Comparison of ENCODE assay signal across 1 cellular context in genomic region chr2:74454654-74455511, GRCh38.
TF ChIP-seq lines count a peak whose summit lies in the region.

Gene INO80B (plus strand): TSS chr2:74455087. CDS start chr2:74455117, 30 bp downstream.

TF ChIP-seq in HepG2, 621 proteins besides CTCF, POLR2A, EP300 and RAD21 (continued from another document and continues in another):
- TF ChIP-seq HBP1 (CRISPR knock-in tag; IDR thresholded peaks at IDR 0.05; ENCODE audit: low read depth): peak; percentile 98
- no peak; the same call in none of the 2 replicates for TF ChIP-seq ZFP41 (CRISPR knock-in tag; IDR thresholded peaks at IDR 0.05; ENCODE audit: borderline replicate concordance)
- no peak for TF ChIP-seq REL (CRISPR knock-in tag; conservative IDR thresholded peaks at IDR 0.05)
- TF ChIP-seq GTF3A (CRISPR knock-in tag; conservative IDR thresholded peaks at IDR 0.05): peak; percentile 85; the same call in 1 of the 2 replicates
- peak; percentile 79 for TF ChIP-seq ZMAT3 (CRISPR knock-in tag; conservative IDR thresholded peaks at IDR 0.05)
- TF ChIP-seq, protein P1, sequence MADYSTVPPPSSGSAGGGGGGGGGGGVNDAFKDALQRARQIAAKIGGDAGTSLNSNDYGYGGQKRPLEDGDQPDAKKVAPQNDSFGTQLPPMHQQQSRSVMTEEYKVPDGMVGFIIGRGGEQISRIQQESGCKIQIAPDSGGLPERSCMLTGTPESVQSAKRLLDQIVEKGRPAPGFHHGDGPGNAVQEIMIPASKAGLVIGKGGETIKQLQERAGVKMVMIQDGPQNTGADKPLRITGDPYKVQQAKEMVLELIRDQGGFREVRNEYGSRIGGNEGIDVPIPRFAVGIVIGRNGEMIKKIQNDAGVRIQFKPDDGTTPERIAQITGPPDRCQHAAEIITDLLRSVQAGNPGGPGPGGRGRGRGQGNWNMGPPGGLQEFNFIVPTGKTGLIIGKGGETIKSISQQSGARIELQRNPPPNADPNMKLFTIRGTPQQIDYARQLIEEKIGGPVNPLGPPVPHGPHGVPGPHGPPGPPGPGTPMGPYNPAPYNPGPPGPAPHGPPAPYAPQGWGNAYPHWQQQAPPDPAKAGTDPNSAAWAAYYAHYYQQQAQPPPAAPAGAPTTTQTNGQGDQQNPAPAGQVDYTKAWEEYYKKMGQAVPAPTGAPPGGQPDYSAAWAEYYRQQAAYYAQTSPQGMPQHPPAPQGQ (CRISPR knock-in tag; IDR thresholded peaks at IDR 0.05; ENCODE audit: borderline replicate concordance): peak; percentile 97; the same call in 1 of the 2 replicates
- peak; percentile 39 for TF ChIP-seq SRSF1 (optimal IDR thresholded peaks at IDR 0.05; ENCODE audit: low read depth, low read length)
- no peak for TF ChIP-seq ZBTB1 (CRISPR knock-in tag; IDR thresholded peaks at IDR 0.05; ENCODE audit: borderline replicate concordance)
- TF ChIP-seq SMARCC2 (IDR thresholded peaks at IDR 0.05): no peak
- peak; percentile 80 for TF ChIP-seq PPARG (CRISPR knock-in tag; conservative IDR thresholded peaks at IDR 0.05)
- TF ChIP-seq, protein P2, sequence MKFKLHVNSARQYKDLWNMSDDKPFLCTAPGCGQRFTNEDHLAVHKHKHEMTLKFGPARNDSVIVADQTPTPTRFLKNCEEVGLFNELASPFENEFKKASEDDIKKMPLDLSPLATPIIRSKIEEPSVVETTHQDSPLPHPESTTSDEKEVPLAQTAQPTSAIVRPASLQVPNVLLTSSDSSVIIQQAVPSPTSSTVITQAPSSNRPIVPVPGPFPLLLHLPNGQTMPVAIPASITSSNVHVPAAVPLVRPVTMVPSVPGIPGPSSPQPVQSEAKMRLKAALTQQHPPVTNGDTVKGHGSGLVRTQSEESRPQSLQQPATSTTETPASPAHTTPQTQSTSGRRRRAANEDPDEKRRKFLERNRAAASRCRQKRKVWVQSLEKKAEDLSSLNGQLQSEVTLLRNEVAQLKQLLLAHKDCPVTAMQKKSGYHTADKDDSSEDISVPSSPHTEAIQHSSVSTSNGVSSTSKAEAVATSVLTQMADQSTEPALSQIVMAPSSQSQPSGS (CRISPR knock-in tag; IDR thresholded peaks at IDR 0.05): peak; percentile 97
- TF ChIP-seq ZNF720 (CRISPR knock-in tag; IDR thresholded peaks at IDR 0.05): 0 out of 2 replicates have a peak, but pooled peaks have one; percentile 46
- TF ChIP-seq, protein P3, sequence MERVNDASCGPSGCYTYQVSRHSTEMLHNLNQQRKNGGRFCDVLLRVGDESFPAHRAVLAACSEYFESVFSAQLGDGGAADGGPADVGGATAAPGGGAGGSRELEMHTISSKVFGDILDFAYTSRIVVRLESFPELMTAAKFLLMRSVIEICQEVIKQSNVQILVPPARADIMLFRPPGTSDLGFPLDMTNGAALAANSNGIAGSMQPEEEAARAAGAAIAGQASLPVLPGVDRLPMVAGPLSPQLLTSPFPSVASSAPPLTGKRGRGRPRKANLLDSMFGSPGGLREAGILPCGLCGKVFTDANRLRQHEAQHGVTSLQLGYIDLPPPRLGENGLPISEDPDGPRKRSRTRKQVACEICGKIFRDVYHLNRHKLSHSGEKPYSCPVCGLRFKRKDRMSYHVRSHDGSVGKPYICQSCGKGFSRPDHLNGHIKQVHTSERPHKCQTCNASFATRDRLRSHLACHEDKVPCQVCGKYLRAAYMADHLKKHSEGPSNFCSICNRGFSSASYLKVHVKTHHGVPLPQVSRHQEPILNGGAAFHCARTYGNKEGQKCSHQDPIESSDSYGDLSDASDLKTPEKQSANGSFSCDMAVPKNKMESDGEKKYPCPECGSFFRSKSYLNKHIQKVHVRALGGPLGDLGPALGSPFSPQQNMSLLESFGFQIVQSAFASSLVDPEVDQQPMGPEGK (CRISPR knock-in tag; IDR thresholded peaks at IDR 0.05): peak; percentile 86
- TF ChIP-seq REXO4 (CRISPR knock-in tag; IDR thresholded peaks at IDR 0.05; ENCODE audit: borderline replicate concordance): no peak
- TF ChIP-seq, protein P4, sequence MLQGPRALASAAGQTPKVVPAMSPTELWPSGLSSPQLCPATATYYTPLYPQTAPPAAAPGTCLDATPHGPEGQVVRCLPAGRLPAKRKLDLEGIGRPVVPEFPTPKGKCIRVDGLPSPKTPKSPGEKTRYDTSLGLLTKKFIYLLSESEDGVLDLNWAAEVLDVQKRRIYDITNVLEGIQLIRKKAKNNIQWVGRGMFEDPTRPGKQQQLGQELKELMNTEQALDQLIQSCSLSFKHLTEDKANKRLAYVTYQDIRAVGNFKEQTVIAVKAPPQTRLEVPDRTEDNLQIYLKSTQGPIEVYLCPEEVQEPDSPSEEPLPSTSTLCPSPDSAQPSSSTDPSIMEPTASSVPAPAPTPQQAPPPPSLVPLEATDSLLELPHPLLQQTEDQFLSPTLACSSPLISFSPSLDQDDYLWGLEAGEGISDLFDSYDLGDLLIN (CRISPR knock-in tag; IDR thresholded peaks at IDR 0.05; ENCODE audit: borderline replicate concordance): no peak
- no peak; the same call in 1 of the 2 replicates for TF ChIP-seq EHMT2 (IDR thresholded peaks at IDR 0.05; ENCODE audit: borderline replicate concordance, low read depth, low read length)
- TF ChIP-seq SRY (CRISPR knock-in tag; IDR thresholded peaks at IDR 0.05): peak; percentile 74
- TF ChIP-seq, protein P5, sequence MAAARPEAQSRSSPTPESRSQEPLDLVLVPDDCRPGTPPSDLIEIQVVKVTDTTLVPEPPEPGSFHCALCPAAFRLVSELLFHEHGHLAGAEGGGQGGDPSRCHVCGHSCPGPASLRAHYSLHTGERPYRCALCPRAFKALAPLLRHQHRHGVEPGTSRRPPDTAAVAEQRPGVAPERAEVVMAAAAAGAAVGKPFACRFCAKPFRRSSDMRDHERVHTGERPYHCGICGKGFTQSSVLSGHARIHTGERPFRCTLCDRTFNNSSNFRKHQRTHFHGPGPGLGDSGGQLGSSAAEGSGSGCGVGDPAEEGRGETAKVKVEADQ (CRISPR knock-in tag; IDR thresholded peaks at IDR 0.05; ENCODE audit: borderline replicate concordance): peak; percentile 94
- TF ChIP-seq ZNF350 (CRISPR knock-in tag; IDR thresholded peaks at IDR 0.05; ENCODE audit: borderline replicate concordance, low read depth): peak; percentile 100
- peak; percentile 97 for TF ChIP-seq IKZF5 (CRISPR knock-in tag; IDR thresholded peaks at IDR 0.05)
- TF ChIP-seq KMT2B (CRISPR knock-in tag; IDR thresholded peaks at IDR 0.05): peak; percentile 91
- TF ChIP-seq ATF3 (CRISPR knock-in tag; IDR thresholded peaks at IDR 0.05): peak; percentile 65
- no peak for TF ChIP-seq JDP2 (CRISPR knock-in tag; IDR thresholded peaks at IDR 0.05; ENCODE audit: borderline replicate concordance)
- peak; percentile 98 for TF ChIP-seq ASH2L (IDR thresholded peaks at IDR 0.05; ENCODE audit: insufficient read length, low read depth, low read length)
- TF ChIP-seq CEBPZ (IDR thresholded peaks at IDR 0.05; ENCODE audit: low read length): no peak
- peak; percentile 23; the same call in 1 of the 2 replicates for TF ChIP-seq CEBPB (IDR thresholded peaks at IDR 0.05; ENCODE audit: borderline replicate concordance, low read depth, low read length)
- peak; percentile 84 for TF ChIP-seq ZNF143 (CRISPR knock-in tag; IDR thresholded peaks at IDR 0.05)
- TF ChIP-seq ZFP62 (CRISPR knock-in tag; IDR thresholded peaks at IDR 0.05): no peak
- no peak; the same call in 1 of the 2 replicates for TF ChIP-seq THYN1 (CRISPR knock-in tag; IDR thresholded peaks at IDR 0.05; ENCODE audit: borderline replicate concordance, low read depth)
- no peak for TF ChIP-seq CENPT (CRISPR knock-in tag; IDR thresholded peaks at IDR 0.05; ENCODE audit: low read depth)
- peak; percentile 81; the same call in 1 of the 2 replicates for TF ChIP-seq RFXAP (CRISPR knock-in tag; IDR thresholded peaks at IDR 0.05; ENCODE audit: borderline replicate concordance)
- no peak; the same call in 1 of the 2 replicates for TF ChIP-seq ZNF446 (CRISPR knock-in tag; IDR thresholded peaks at IDR 0.05)
- TF ChIP-seq NR2F2 (IDR thresholded peaks at IDR 0.05; ENCODE audit: borderline replicate concordance, low read depth): peak; percentile 74; the same call in 1 of the 2 replicates
- 0 out of 2 replicates have a peak, but pooled peaks have one; percentile 75 for TF ChIP-seq ZNF713 (CRISPR knock-in tag; IDR thresholded peaks at IDR 0.05)
- peak; percentile 82 for TF ChIP-seq ZEB1 (IDR thresholded peaks at IDR 0.05; ENCODE audit: insufficient replicate concordance, low read depth)
- TF ChIP-seq, protein P6, sequence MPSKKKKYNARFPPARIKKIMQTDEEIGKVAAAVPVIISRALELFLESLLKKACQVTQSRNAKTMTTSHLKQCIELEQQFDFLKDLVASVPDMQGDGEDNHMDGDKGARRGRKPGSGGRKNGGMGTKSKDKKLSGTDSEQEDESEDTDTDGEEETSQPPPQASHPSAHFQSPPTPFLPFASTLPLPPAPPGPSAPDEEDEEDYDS (CRISPR knock-in tag; IDR thresholded peaks at IDR 0.05): peak; percentile 87
- TF ChIP-seq, protein P7, sequence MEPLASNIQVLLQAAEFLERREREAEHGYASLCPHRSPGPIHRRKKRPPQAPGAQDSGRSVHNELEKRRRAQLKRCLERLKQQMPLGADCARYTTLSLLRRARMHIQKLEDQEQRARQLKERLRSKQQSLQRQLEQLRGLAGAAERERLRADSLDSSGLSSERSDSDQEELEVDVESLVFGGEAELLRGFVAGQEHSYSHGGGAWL (CRISPR knock-in tag; IDR thresholded peaks at IDR 0.05): peak; percentile 68
- no peak for TF ChIP-seq ISX (CRISPR knock-in tag; conservative IDR thresholded peaks at IDR 0.05)
- no peak for TF ChIP-seq SOX6 (IDR thresholded peaks at IDR 0.05)
- peak; percentile 90 for TF ChIP-seq SOX6 (CRISPR knock-in tag; IDR thresholded peaks at IDR 0.05)
- peak; percentile 97 for TF ChIP-seq ZFP91 (CRISPR knock-in tag; IDR thresholded peaks at IDR 0.05; ENCODE audit: borderline replicate concordance)
- TF ChIP-seq, protein P8, sequence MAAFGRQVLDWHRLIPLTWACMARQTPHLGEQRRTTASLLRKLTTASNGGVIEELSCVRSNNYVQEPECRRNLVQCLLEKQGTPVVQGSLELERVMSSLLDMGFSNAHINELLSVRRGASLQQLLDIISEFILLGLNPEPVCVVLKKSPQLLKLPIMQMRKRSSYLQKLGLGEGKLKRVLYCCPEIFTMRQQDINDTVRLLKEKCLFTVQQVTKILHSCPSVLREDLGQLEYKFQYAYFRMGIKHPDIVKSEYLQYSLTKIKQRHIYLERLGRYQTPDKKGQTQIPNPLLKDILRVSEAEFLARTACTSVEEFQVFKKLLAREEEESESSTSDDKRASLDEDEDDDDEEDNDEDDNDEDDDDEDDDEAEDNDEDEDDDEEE (CRISPR knock-in tag; IDR thresholded peaks at IDR 0.05): peak; percentile 92; the same call in 1 of the 2 replicates
- TF ChIP-seq ZNF451 (CRISPR knock-in tag; IDR thresholded peaks at IDR 0.05): peak; percentile 88
- TF ChIP-seq ZMYM2 (CRISPR knock-in tag; IDR thresholded peaks at IDR 0.05): peak; percentile 80
- TF ChIP-seq ZNF572 (CRISPR knock-in tag; IDR thresholded peaks at IDR 0.05): peak; percentile 98
- TF ChIP-seq ZNF749 (CRISPR knock-in tag; IDR thresholded peaks at IDR 0.05; ENCODE audit: borderline replicate concordance): no peak
